Comparison of ENCODE assay signal across 12 cellular contexts in genomic region chr1:53176452-53177344, GRCh38. TPM values are rescaled to one million over a fixed set of nuclear protein-coding genes. Genes with fewer than 3 reads are reported as not detected.
A peak's percentile ranks its signal among the peaks of the same experiment; 100 is the strongest.
DNase-seq lines count a peak whose midpoint lies in the region; ATAC-seq and TF ChIP-seq lines count a peak whose summit lies in the region.
"Had no signal": no experiment of that assay in that cellular context is flagged by ENCODE, and none has a peak within 500 bp of the region (broad histone marks: within the 10 kb centered on the region; RNA-seq: fewer than 3 reads in every experiment).

No MANE protein-coding gene starts in this region.

- H3K27me3 ChIP-seq in kidney epithelial cell (ENCODE audit: control insufficient read depth, insufficient read depth, low read length) = no peaks in the 10 kb centered on the region
- H3K27me3 ChIP-seq: colonic mucosa had no signal

- no peaks in the 10 kb centered on the region for H3K36me3 ChIP-seq in kidney epithelial cell (ENCODE audit: control insufficient read depth, insufficient read depth, low read length)
- H3K36me3 ChIP-seq: colonic mucosa had no signal

- no peak for DNase-seq in AG04449 (ENCODE audit: low read depth, low spot score)
- peak; percentile 21 for DNase-seq in M059J (ENCODE audit: low read depth)
- DNase-seq in amniotic epithelial cell (ENCODE audit: low read depth) = peak; percentile 57
- no peak for DNase-seq in kidney epithelial cell (ENCODE audit: low read depth)
- no peak for DNase-seq in midbrain (lab: John Stamatoyannopoulos, UW)
- no peak for DNase-seq in HUDEP-2 (lab: John Stamatoyannopoulos, UW; ENCODE audit: unreplicated experiment in 76 of 76)
- no peak for DNase-seq in RKO (ENCODE audit: low spot score)
- DNase-seq: activated CD4-positive, alpha-beta memory T cell treated with anti-CD3 and anti-CD28 coated beads, Interleukin-2, amount 10 ng/mL, durations not matched to agents 7 days and 5 days; CD4-positive, CD25-positive, alpha-beta regulatory T cell; colonic mucosa had no signal

- no peak overlapping the region for H3K4me3 ChIP-seq in AG04449 (ENCODE audit: low read depth, low read length)
- H3K4me3 ChIP-seq in kidney epithelial cell (ENCODE audit: low read depth, low read length) = no peak overlapping the region
- H3K4me3 ChIP-seq: colonic mucosa had no signal

- TF ChIP-seq CTCF in AG04449 (IDR thresholded peaks at IDR 0.05; ENCODE audit: insufficient read depth, low read length, missing control alignments) (peak; percentile 28), kidney epithelial cell (IDR thresholded peaks at IDR 0.05; ENCODE audit: insufficient read depth, low read length, poor library complexity, severe bottlenecking) (peak; percentile 34)

- POLR2A ChIA-PET in AG04449 (lab: Yijun Ruan, JAX) = no interaction called here

- CTCF ChIA-PET in AG04449 (lab: Yijun Ruan, JAX) = interaction anchor here (0.7 to 4.0 kb wide), 5 partner anchors 9 to 275 kb away, joined by 3 to 30 read pairs (median 3); no protein-coding TSS in a partner anchor

- ATAC-seq in HG02870 (IDR thresholded peaks at IDR 0.05; ENCODE audit: unreplicated experiment) = no peak

RNA-seq across cellular contexts. Expression of gene CPT2, which starts 19.9 kb away (rescaled TPM):
- 18.3 and 23.4 TPM in 2 replicates for total RNA-seq in M059J (2014; rRNA removed; shearing (Covaris generic))
- total RNA-seq in kidney epithelial cell = 14.1 and 20.7 TPM in 2 replicates

RNA-seq across cellular contexts. Expression of gene SLC1A7, which starts 34.3 kb away (rescaled TPM):
- 0.25 TPM in 1 of 2 replicates, not detected in the other for total RNA-seq in M059J (2014; rRNA removed; shearing (Covaris generic))
- not detected in 2 replicates for total RNA-seq in kidney epithelial cell
- total RNA-seq: activated CD4-positive, alpha-beta memory T cell treated with anti-CD3 and anti-CD28 coated beads, Interleukin-2, amount 10 ng/mL, durations not matched to agents 7 days and 5 days; CD4-positive, CD25-positive, alpha-beta regulatory T cell; NCI-H460 had no signal

RNA-seq across cellular contexts. Expression of gene CZIB, which starts 43.7 kb away (rescaled TPM):
- total RNA-seq in M059J (2014; rRNA removed; shearing (Covaris generic)) = 47.0 and 53.5 TPM in 2 replicates
- 54.8 and 55.9 TPM in 2 replicates for total RNA-seq in kidney epithelial cell

Comparison
In these comparisons a context has a peak if more than half of its experiments do, and no peak if none do; other contexts are left out.
1. DNase-seq: peak in M059J (single experiment) and amniotic epithelial cell (single experiment); none in AG04449 (single experiment), kidney epithelial cell (single experiment), midbrain (single experiment), HUDEP-2 (0 of 76) and RKO (single experiment).